In genomic region chrX:118839334-118839958, GRCh38 we compare ENCODE assay signal across 8 cellular contexts. TPM values are rescaled to one million over a fixed set of nuclear protein-coding genes. Genes with fewer than 3 reads are reported as not detected.
DNase-seq lines count a peak whose midpoint lies in the region; ATAC-seq and TF ChIP-seq lines count a peak whose summit lies in the region.

No MANE protein-coding gene starts in this region.

- peak; percentile 3 for DNase-seq in AG09319 (ENCODE audit: extremely low read depth, low read depth)
- DNase-seq in GM19240 (ENCODE audit: insufficient read length, low spot score) = peak; percentile 19
- DNase-seq in NCI-H1092 (lab: John Stamatoyannopoulos, UW) = peak; percentile 35
- DNase-seq in cerebellar cortex (ENCODE audit: low spot score) = peak; percentile 36
- no peak for DNase-seq in kidney epithelial cell (ENCODE audit: low read depth)
- DNase-seq in stimulated activated CD4-positive, alpha-beta T cell treated with anti-CD3 and anti-CD28 coated beads, Interleukin-12 subunit alpha, Interleukin-12 subunit beta, amount 100 ng/mL, for 4 hours = peak; percentile 65
- DNase-seq in NCI-H1048 (lab: John Stamatoyannopoulos, UW) = no peak

- ATAC-seq in activated CD4-positive, CD25-positive, alpha-beta regulatory T cell treated with anti-CD3 and anti-CD28 coated beads, Interleukin-2, amount 50 U/mL, for 24 hours = peak; percentile 61 to 64

- no peaks in the 10 kb centered on the region for H3K36me3 ChIP-seq in kidney epithelial cell (ENCODE audit: control insufficient read depth, insufficient read depth, low read length)

- H3K27me3 ChIP-seq in kidney epithelial cell (ENCODE audit: control insufficient read depth, insufficient read depth, low read length) = no peaks in the 10 kb centered on the region

- H3K4me3 ChIP-seq in kidney epithelial cell (ENCODE audit: low read depth, low read length) = peak overlapping the region; percentile 42

- TF ChIP-seq CTCF in AG09319 (IDR thresholded peaks at IDR 0.05; ENCODE audit: low read depth, low read length) (peak; percentile 49), kidney epithelial cell (IDR thresholded peaks at IDR 0.05; ENCODE audit: insufficient read depth, low read length, poor library complexity, severe bottlenecking) (peak; percentile 62)

RNA-seq across cellular contexts. Expression of gene ZCCHC12, which starts 15.8 kb away (rescaled TPM):
- total RNA-seq in kidney epithelial cell = 0.13 TPM in 1 of 2 replicates, not detected in the other

Comparison
In these comparisons a context has a peak if more than half of its experiments do, and no peak if none do; other contexts are left out.
1. DNase-seq: peak in AG09319 (single experiment), GM19240 (single experiment), NCI-H1092 (single experiment), cerebellar cortex (single experiment) and stimulated activated CD4-positive, alpha-beta T cell treated with anti-CD3 and anti-CD28 coated beads, Interleukin-12 subunit alpha, Interleukin-12 subunit beta, amount 100 ng/mL, for 4 hours (single experiment); none in kidney epithelial cell (single experiment) and NCI-H1048 (single experiment).